8 cellular contexts compared by ENCODE assay signal in genomic region chr17:28745777-28746473, GRCh38. TPM values are rescaled to one million over a fixed set of nuclear protein-coding genes. Genes with fewer than 3 reads are reported as not detected.
DNase-seq lines count a peak whose midpoint lies in the region; ATAC-seq and TF ChIP-seq lines count a peak whose summit lies in the region.

No MANE protein-coding gene starts in this region.

- H2BK5ac ChIP-seq in IMR-90 (ENCODE audit: low read depth, low read length, poor library complexity, severe bottlenecking) = peak overlapping the region; percentile 96

- no peak for ATAC-seq in IMR-90 (ENCODE audit: low read depth)

- peak overlapping the region; percentile 78 for H3K4ac ChIP-seq in IMR-90 (ENCODE audit: low read depth, low read length)

- H3K36me3 ChIP-seq in IMR-90 (ENCODE audit: control insufficient read depth, insufficient read depth, low read length) (peaks cover 44% of the 10 kb centered on the region), breast epithelium (no peaks in the 10 kb centered on the region)

- peaks cover 17% of the 10 kb centered on the region; the same call in 1 of the 2 replicates for H3K9me1 ChIP-seq in IMR-90 (ENCODE audit: insufficient read depth, low read length)

- peaks cover 12 to 64% of the 10 kb centered on the region in 2 experiments; a peak in 3 of 4 replicates for H3K79me1 ChIP-seq in IMR-90 (ENCODE audit: low read depth in 1 of 2, low read length in 2 of 2)

- H3K56ac ChIP-seq in IMR-90 (ENCODE audit: extremely low read depth, insufficient read depth, low read length) = no peak overlapping the region; the same call in 1 of the 2 replicates

- in situ Hi-C loops in IMR-90 (cut with MboI; ENCODE audit: low sequenced_read_pairs) = no loop called here

- 74% methylated on average over 3 of the region's 5 CpGs; no CpG with 5 or more reads in 1 of the 2 experiments for WGBS in IMR-90 (ENCODE audit: extremely low coverage in 2 of 2, insufficient read length in 1 of 2), 2 experiments

- H3K4me3 ChIP-seq in AG04449 (ENCODE audit: low read depth, low read length) (peak overlapping the region; percentile 93), IMR-90 (ENCODE audit: insufficient read depth, low read depth, low read length) (peak overlapping the region; percentile 100), breast epithelium (peak overlapping the region; percentile 55 to 99 (median 90))

- TF ChIP-seq CTCF in AG04449 (IDR thresholded peaks at IDR 0.05; ENCODE audit: insufficient read depth, low read length, missing control alignments) (no peak), IMR-90 (conservative IDR thresholded peaks at IDR 0.05; ENCODE audit: low read depth, low read length) (no peak), breast epithelium (IDR thresholded peaks at IDR 0.05) (no peak), mesothelial cell of epicardium (IDR thresholded peaks at IDR 0.05; ENCODE audit: unreplicated experiment) (no peak)

- H3K27me3 ChIP-seq in IMR-90 (ENCODE audit: control insufficient read depth, insufficient read depth, low read length) = no peaks in the 10 kb centered on the region
- H3K27me3 ChIP-seq in breast epithelium = no peaks in the 10 kb centered on the region

- POLR2A ChIA-PET in AG04449 (lab: Yijun Ruan, JAX) (interaction anchor here (1.1 to 13.2 kb wide), 5 partner anchors 9 to 203 kb away, joined by 3 to 174 read pairs (median 5); partner anchors contain the start of genes NEK8, RPL23A and TLCD1), IMR-90 (lab: Charles Lee; ENCODE audit: unreplicated experiment) (interaction anchor here (0.6 to 1.2 kb wide), 3 partner anchors 17 to 1996 kb away, joined by 3 read pairs; partner anchors contain the start of gene NEK8)

- H2BK15ac ChIP-seq in IMR-90 (ENCODE audit: low read depth, low read length) = no peak overlapping the region

- peak overlapping the region; percentile 13 for H2AFZ ChIP-seq in IMR-90 (replicated peaks; ENCODE audit: low read length, poor library complexity)

- H3K4me3 Mint-ChIP-seq in mesothelial cell of epicardium = peak overlapping the region; percentile 89

- H2AK5ac ChIP-seq in IMR-90 (ENCODE audit: low read depth, low read length) = peak overlapping the region; percentile 97

- H3K4me1 Mint-ChIP-seq in mesothelial cell of epicardium = peaks cover 32% of the 10 kb centered on the region

- 0 out of 2 replicates have a peak, but pooled peaks have one; percentile 0 for TF ChIP-seq POLR2A in IMR-90 (IDR thresholded peaks at IDR 0.05; ENCODE audit: low read depth, low read length)
- no peak for TF ChIP-seq POLR2A in breast epithelium (IDR thresholded peaks at IDR 0.05)

- intact Hi-C loops in IMR-90 (cut with micrococcal nuclease) = no loop called here
- intact Hi-C loops in breast epithelium (cut with DNase I; ENCODE audit: low total_unique reads) = loop anchor here (10.0 kb wide), 1 partner anchor 159 kb away; the partner anchor contains the start of gene DHRS13

- H3K4me1 ChIP-seq in IMR-90 (ENCODE audit: control insufficient read depth, insufficient read depth, low read length) (peaks cover 16% of the 10 kb centered on the region), breast epithelium (peaks cover 16 to 27% of the 10 kb centered on the region in 2 donors)

- H3K27me3 Mint-ChIP-seq in mesothelial cell of epicardium (ENCODE audit: low read depth) = no peaks in the 10 kb centered on the region

- peaks cover 3% of the 10 kb centered on the region for H3K36me3 Mint-ChIP-seq in mesothelial cell of epicardium

- peak overlapping the region; percentile 99 for H2AK9ac ChIP-seq in IMR-90 (replicated peaks; ENCODE audit: low read depth, low read length, poor library complexity)

- no peaks in the 10 kb centered on the region for H3K9me3 Mint-ChIP-seq in mesothelial cell of epicardium

- peak overlapping the region; percentile 94 for H3K27ac ChIP-seq in IMR-90 (ENCODE audit: insufficient read depth, low read length)
- peak overlapping the region; percentile 99 to 100 for H3K27ac ChIP-seq in breast epithelium

- peak overlapping the region; percentile 87 for H3K4me2 ChIP-seq in IMR-90 (ENCODE audit: low read depth, low read length)

- H4K8ac ChIP-seq in IMR-90 (ENCODE audit: low read depth in 2 of 2, low read length in 2 of 2) = peak overlapping the region in 1 of 2 experiments; percentile 39; a peak in 1 of 4 replicates

- dilution Hi-C loops in IMR-90 (cut with HindIII; ENCODE audit: low sequenced_read_pairs, unreplicated experiment) = no loop called here

- CTCF ChIA-PET in AG04449 (lab: Yijun Ruan, JAX) (interaction anchor here (1.3 to 17.9 kb wide), 5 partner anchors 7 to 207 kb away, joined by 4 to 603 read pairs (median 16); partner anchors contain the start of genes NEK8, RPL23A and TLCD1), IMR-90 (lab: Yijun Ruan, JAX) (interaction anchor here (3.5 to 5.4 kb wide), 2 partner anchors 18 to 19 kb away, joined by 40 to 60 read pairs; partner anchors contain the start of genes NEK8 and TLCD1)

- no peak for DNase-seq in AG04449 (ENCODE audit: low read depth, low spot score)
- DNase-seq in IMR-90 = no peak
- DNase-seq in breast epithelium (ENCODE audit: low spot score in 2 of 2) = peak; percentile 92
- peak in 1 of 2 experiments; percentile 56 for DNase-seq in mesothelial cell of epicardium (ENCODE audit: low spot score in 2 of 2, unreplicated experiment in 2 of 2)
- no peak for DNase-seq in NCI-H524 treated with DMSO at 0.1 percent for 48 hours (lab: John Stamatoyannopoulos, UW)
- DNase-seq in COLO829 (ENCODE audit: low spot score) = no peak
- DNase-seq in NCI-H524 (lab: John Stamatoyannopoulos, UW) = no peak
- DNase-seq in NCI-H82 (lab: John Stamatoyannopoulos, UW) = no peak

- no peak overlapping the region for H2BK20ac ChIP-seq in IMR-90 (ENCODE audit: low read depth, low read length)

- peak overlapping the region; percentile 3; the same call in 1 of the 2 replicates for H4K5ac ChIP-seq in IMR-90 (ENCODE audit: low read depth, low read length)

- no peak overlapping the region for H3K18ac ChIP-seq in IMR-90 (ENCODE audit: low read depth, low read length)

- no peak overlapping the region for H2BK120ac ChIP-seq in IMR-90 (ENCODE audit: low read depth, low read length)

- peak overlapping the region; percentile 66; the same call in 1 of the 2 replicates for H4K91ac ChIP-seq in IMR-90 (ENCODE audit: insufficient read depth, low read depth, low read length)

- no TSS peak for BruUV-seq in IMR-90 (replicated peaks; lab: Mats Ljungman, UMichigan)

- H3K27ac Mint-ChIP-seq in mesothelial cell of epicardium = peak overlapping the region; percentile 98

- H3K9me3 ChIP-seq in IMR-90 (ENCODE audit: control insufficient read depth, insufficient read depth, low read length) = no peaks in the 10 kb centered on the region
- H3K9me3 ChIP-seq in breast epithelium = no peaks in the 10 kb centered on the region

- 0 out of 2 replicates have a peak overlapping the region, but pooled peaks have one; percentile 75 for H3K23ac ChIP-seq in IMR-90 (ENCODE audit: low read depth, low read length)

- H3K14ac ChIP-seq in IMR-90 (replicated peaks; ENCODE audit: low read depth, low read length) = peak overlapping the region; percentile 89

- no peak for TF ChIP-seq RAD21 in IMR-90 (IDR thresholded peaks at IDR 0.05; ENCODE audit: low read length)

- H3K9ac ChIP-seq in IMR-90 (ENCODE audit: low read depth, low read length) = peak overlapping the region; percentile 99

- H4K20me1 ChIP-seq in IMR-90 (ENCODE audit: insufficient read depth, low read length) = peaks cover 68% of the 10 kb centered on the region

TF ChIP-seq in IMR-90, 13 proteins besides CTCF, POLR2A, EP300 and RAD21:
- TF ChIP-seq USF2 (IDR thresholded peaks at IDR 0.05; ENCODE audit: low read depth, low read length) (no peak), MAFK (IDR thresholded peaks at IDR 0.05; ENCODE audit: low read depth, low read length) (peak; percentile 80), CEBPB (IDR thresholded peaks at IDR 0.05; ENCODE audit: low read depth, low read length) (no peak), MXI1 (IDR thresholded peaks at IDR 0.05; ENCODE audit: borderline replicate concordance, low read depth, low read length) (no peak)

RNA-seq across cellular contexts. Expression of gene TRAF4, which starts 2.1 kb away (rescaled TPM):
- 27.5 and 36.9 TPM in 2 replicates for total RNA-seq in IMR-90 (2012; rRNA removed)
- polyA plus RNA-seq in IMR-90 (2012; rRNA removed) = 63.2 and 75.6 TPM in 2 replicates
- 51.5 and 75.6 TPM in 2 replicates for polyA plus RNA-seq in IMR-90 (2012; cell fraction: cytosol; rRNA removed)
- polyA plus RNA-seq in IMR-90 (2012; cell fraction: nucleus; rRNA removed; ENCODE audit: low replicate concordance) = 310 and 764 TPM in 2 replicates
- 10 to 100 TPM; 12.3 to 63.6 (median 48.9) TPM for total RNA-seq in breast epithelium
- 252 to 259 TPM (median 254 TPM) in 3 replicates for total RNA-seq in mesothelial cell of epicardium

RNA-seq across cellular contexts. Expression of gene NEK8, which starts 17.3 kb away (rescaled TPM):
- total RNA-seq in IMR-90 (2012; rRNA removed) (3.1 and 5.2 TPM in 2 replicates), breast epithelium (1 to 10 TPM; 2.9 to 5.3 (median 2.9) TPM), mesothelial cell of epicardium (5.2 to 7.6 TPM (median 5.9 TPM) in 3 replicates)
- polyA plus RNA-seq in IMR-90 (2012; rRNA removed) = 4.1 and 4.6 TPM in 2 replicates
- polyA plus RNA-seq in IMR-90 (2012; cell fraction: cytosol; rRNA removed) = 2.6 and 5.8 TPM in 2 replicates
- polyA plus RNA-seq in IMR-90 (2012; cell fraction: nucleus; rRNA removed; ENCODE audit: low replicate concordance) = 14.0 and 18.2 TPM in 2 replicates

RNA-seq across cellular contexts. Expression of gene TLCD1, which starts 19.9 kb away (rescaled TPM):
- total RNA-seq in IMR-90 (2012; rRNA removed) (3.6 and 3.9 TPM in 2 replicates), breast epithelium (1 to 10 TPM; 2.4 to 8.3 (median 3.9) TPM), mesothelial cell of epicardium (2.3 to 3.8 TPM (median 3.3 TPM) in 3 replicates)
- polyA plus RNA-seq in IMR-90 (2012; rRNA removed) = 8.7 and 9.3 TPM in 2 replicates
- polyA plus RNA-seq in IMR-90 (2012; cell fraction: cytosol; rRNA removed) = 5.9 and 14.1 TPM in 2 replicates
- 3.7 and 5.6 TPM in 2 replicates for polyA plus RNA-seq in IMR-90 (2012; cell fraction: nucleus; rRNA removed; ENCODE audit: low replicate concordance)

RNA-seq across cellular contexts. Expression of gene RPL23A, which starts 26.1 kb away (rescaled TPM):
- 572 and 596 TPM in 2 replicates for total RNA-seq in IMR-90 (2012; rRNA removed)
- polyA plus RNA-seq in IMR-90 (2012; rRNA removed) = 958 and 1,004 TPM in 2 replicates
- polyA plus RNA-seq in IMR-90 (2012; cell fraction: cytosol; rRNA removed) = 180 and 421 TPM in 2 replicates
- 47.7 and 402 TPM in 2 replicates for polyA plus RNA-seq in IMR-90 (2012; cell fraction: nucleus; rRNA removed; ENCODE audit: low replicate concordance)
- total RNA-seq in breast epithelium = 100 to 1,000 TPM; 491 to 945 (median 754) TPM
- total RNA-seq in mesothelial cell of epicardium = 1,669 to 1,804 TPM (median 1,792 TPM) in 3 replicates

RNA-seq across cellular contexts. Expression of gene RAB34, which starts 28.3 kb away (rescaled TPM):
- 304 and 351 TPM in 2 replicates for total RNA-seq in IMR-90 (2012; rRNA removed)
- polyA plus RNA-seq in IMR-90 (2012; rRNA removed) = 374 and 387 TPM in 2 replicates
- 274 and 575 TPM in 2 replicates for polyA plus RNA-seq in IMR-90 (2012; cell fraction: cytosol; rRNA removed)
- 417 and 521 TPM in 2 replicates for polyA plus RNA-seq in IMR-90 (2012; cell fraction: nucleus; rRNA removed; ENCODE audit: low replicate concordance)
- total RNA-seq in breast epithelium = 100 to 1,000 TPM; 105 to 129 (median 123) TPM
- 172 to 181 TPM (median 178 TPM) in 3 replicates for total RNA-seq in mesothelial cell of epicardium

Comparison
In these comparisons a context has a peak if more than half of its experiments do, and no peak if none do; other contexts are left out.
1. DNase-seq: peak in breast epithelium (2 of 2); none in AG04449 (single experiment), IMR-90 (single experiment), NCI-H524 treated with DMSO at 0.1 percent for 48 hours (single experiment), COLO829 (single experiment), NCI-H524 (0 of 2) and NCI-H82 (single experiment).
2. Peak in every context shown above with its lines, with median percentiles within 50 percentile points of each other: H3K4me3 ChIP-seq.